In the genomic region with DNA sequence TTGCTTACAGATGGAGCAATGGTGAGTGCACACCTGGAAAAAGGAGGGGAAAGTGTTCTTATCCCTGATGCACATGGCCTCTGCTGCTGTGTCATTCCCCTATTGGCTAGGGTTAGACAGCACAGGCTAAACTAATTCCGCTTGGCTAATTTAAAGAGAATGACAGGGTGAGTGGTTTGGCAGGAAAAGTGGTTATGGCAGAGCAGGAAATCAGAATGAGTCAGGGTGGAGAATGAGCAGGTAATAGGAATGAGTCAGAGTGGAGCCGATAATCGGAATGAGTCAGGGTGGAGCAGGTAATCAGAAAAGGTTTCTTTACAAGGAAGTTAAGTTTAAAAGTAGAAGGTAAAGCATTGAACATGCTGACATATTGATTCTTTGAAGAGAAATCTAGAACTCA, we compare ENCODE assay signal across 27 cellular contexts.
"Had no signal": no experiment of that assay in that cellular context is flagged by ENCODE, and none has a peak within 500 bp of the region (broad histone marks: within the 10 kb centered on the region; RNA-seq: fewer than 3 reads in every experiment).

No MANE protein-coding gene starts in this region.

- H3K27me3 Mint-ChIP-seq: activated CD4-positive, alpha-beta memory T cell treated with anti-CD3 and anti-CD28 coated beads for 36 hours; activated CD4-positive, alpha-beta T cell treated with anti-CD3 and anti-CD28 coated beads, Interleukin-2, amount 10 ng/mL, durations not matched to agents 24 days and 14 days; activated naive CD4-positive, alpha-beta T cell treated with anti-CD3 and anti-CD28 coated beads, Interleukin-2, amount 50 U/mL, for 24 hours; activated naive CD8-positive, alpha-beta T cell treated with anti-CD3 and anti-CD28 coated beads, Interleukin-2, amount 50 U/mL, for 24 hours; memory B cell; progenitor cell of endocrine pancreas; stimulated activated naive B cell treated with anti-CD40 and anti-IgM and Interleukin-4, amounts not matched to agents 10 μg/mL and 1 μg/mL and 100 μg/mL, for 72 hours had no signal

- H3K4me3 Mint-ChIP-seq: activated CD4-positive, alpha-beta memory T cell treated with anti-CD3 and anti-CD28 coated beads for 36 hours; activated CD4-positive, alpha-beta T cell treated with anti-CD3 and anti-CD28 coated beads, Interleukin-2, amount 10 ng/mL, durations not matched to agents 24 days and 14 days; activated naive CD4-positive, alpha-beta T cell treated with anti-CD3 and anti-CD28 coated beads, Interleukin-2, amount 50 U/mL, for 24 hours; activated naive CD8-positive, alpha-beta T cell treated with anti-CD3 and anti-CD28 coated beads, Interleukin-2, amount 50 U/mL, for 24 hours; activated T-cell treated with anti-CD3 and anti-CD28 coated beads, Interleukin-2, amount 50 U/mL, for 4 hours; memory B cell; naive thymus-derived CD4-positive, alpha-beta T cell; stimulated activated naive B cell treated with anti-CD40 and anti-IgM and Interleukin-4, amounts not matched to agents 10 μg/mL and 1 μg/mL and 100 μg/mL, for 72 hours had no signal

- H3K4me3 ChIP-seq: gastrocnemius medialis, ovary, skin epidermis, stomach, thyroid gland had no signal

- H3K27ac Mint-ChIP-seq: activated CD4-positive, alpha-beta memory T cell treated with anti-CD3 and anti-CD28 coated beads for 36 hours; activated CD4-positive, alpha-beta T cell treated with anti-CD3 and anti-CD28 coated beads, Interleukin-2, amount 10 ng/mL, durations not matched to agents 24 days and 14 days; activated naive CD4-positive, alpha-beta T cell treated with anti-CD3 and anti-CD28 coated beads, Interleukin-2, amount 50 U/mL, for 24 hours; activated naive CD8-positive, alpha-beta T cell treated with anti-CD3 and anti-CD28 coated beads, Interleukin-2, amount 50 U/mL, for 24 hours; activated T-helper 2 cell treated with anti-CD3 and anti-CD28 coated beads, Interferon-gamma antibody, Interleukin-2, Interleukin-4, amounts not matched to agents 10 μg/mL and 5 μg/mL and 100 μg/mL, durations not matched to agents 14 hours and 24 hours and 36 hours; memory B cell; naive thymus-derived CD4-positive, alpha-beta T cell; progenitor cell of endocrine pancreas; stimulated activated naive B cell treated with anti-CD40 and anti-IgM and Interleukin-4, amounts not matched to agents 10 μg/mL and 1 μg/mL and 100 μg/mL, for 72 hours had no signal

- H3K27me3 ChIP-seq: gastrocnemius medialis, ovary, stomach, thyroid gland had no signal

- H3K36me3 ChIP-seq: gastrocnemius medialis, ovary, stomach, thyroid gland had no signal

- H3K9me3 ChIP-seq: gastrocnemius medialis, ovary, thyroid gland had no signal

- H3K4me1 Mint-ChIP-seq: activated CD4-positive, alpha-beta T cell treated with anti-CD3 and anti-CD28 coated beads, Interleukin-2, amount 10 ng/mL, durations not matched to agents 24 days and 14 days; activated naive CD4-positive, alpha-beta T cell treated with anti-CD3 and anti-CD28 coated beads, Interleukin-2, amount 50 U/mL, for 24 hours; activated naive CD8-positive, alpha-beta T cell treated with anti-CD3 and anti-CD28 coated beads, Interleukin-2, amount 50 U/mL, for 24 hours; memory B cell; naive thymus-derived CD4-positive, alpha-beta T cell; stimulated activated naive B cell treated with anti-CD40 and anti-IgM and Interleukin-4, amounts not matched to agents 10 μg/mL and 1 μg/mL and 100 μg/mL, for 72 hours had no signal

- H3K36me3 Mint-ChIP-seq: activated CD4-positive, alpha-beta memory T cell treated with anti-CD3 and anti-CD28 coated beads for 36 hours; activated naive CD4-positive, alpha-beta T cell treated with anti-CD3 and anti-CD28 coated beads, Interleukin-2, amount 50 U/mL, for 24 hours; memory B cell; naive thymus-derived CD4-positive, alpha-beta T cell; stimulated activated naive B cell treated with anti-CD40 and anti-IgM and Interleukin-4, amounts not matched to agents 10 μg/mL and 1 μg/mL and 100 μg/mL, for 72 hours had no signal

- DNase-seq: activated CD4-positive, alpha-beta memory T cell treated with anti-CD3 and anti-CD28 coated beads for 36 hours; activated CD4-positive, alpha-beta T cell treated with anti-CD3 and anti-CD28 coated beads, Interleukin-2, amount 10 ng/mL, durations not matched to agents 24 days and 14 days; activated CD4-positive, CD25-positive, alpha-beta regulatory T cell treated with anti-CD3 and anti-CD28 coated beads, Interleukin-2, amount 50 U/mL, for 72 hours; activated CD8-positive, alpha-beta memory T cell treated with anti-CD3 and anti-CD28 coated beads, Interleukin-2, amount 50 U/mL, for 48 hours; activated naive CD8-positive, alpha-beta T cell treated with anti-CD3 and anti-CD28 coated beads, Interleukin-2, amount 50 U/mL, for 24 hours; activated T-cell treated with anti-CD3 and anti-CD28 coated beads, Interleukin-2, amount 50 U/mL, for 4 hours; amygdala; dermis blood vessel endothelial cell; effector CD4-positive, alpha-beta T cell; gastrocnemius medialis; glutamatergic neuron; left colon; midbrain; naive thymus-derived CD4-positive, alpha-beta T cell; ovary; retina; stimulated activated CD4-positive, alpha-beta T cell treated with anti-CD3 and anti-CD28 coated beads, Interleukin-1b, Interleukin-23, amount 100 ng/mL, for 48 hours; stimulated activated naive B cell treated with anti-CD40 and anti-IgM and Interleukin-4, amounts not matched to agents 10 μg/mL and 1 μg/mL and 100 μg/mL, for 72 hours; stomach; T-helper 2 cell; thyroid gland had no signal

- H3K4me1 ChIP-seq: gastrocnemius medialis, stomach, thyroid gland had no signal

- H3K27ac ChIP-seq: gastrocnemius medialis, ovary, skin epidermis, stomach, thyroid gland had no signal

- ATAC-seq: activated naive CD8-positive, alpha-beta T cell treated with anti-CD3 and anti-CD28 coated beads, Interleukin-2, amount 50 U/mL, for 24 hours; activated T-cell treated with anti-CD3 and anti-CD28 coated beads, Interleukin-2, amount 50 U/mL, for 4 hours; gastrocnemius medialis; left colon; naive thymus-derived CD4-positive, alpha-beta T cell; sciatic nerve; stimulated activated naive B cell treated with anti-CD40 and anti-IgM and Interleukin-4, amounts not matched to agents 10 μg/mL and 1 μg/mL and 100 μg/mL, for 72 hours had no signal
